In genomic region chr14:31968912-31969311, GRCh38 we compare ENCODE assay signal across 17 cellular contexts.
A peak's percentile ranks its signal among the peaks of the same experiment; 100 is the strongest.
DNase-seq lines count a peak whose midpoint lies in the region; ATAC-seq and TF ChIP-seq lines count a peak whose summit lies in the region.
"Had no signal": no experiment of that assay in that cellular context is flagged by ENCODE, and none has a peak within 500 bp of the region (broad histone marks: within the 10 kb centered on the region; RNA-seq: fewer than 3 reads in every experiment).

No MANE protein-coding gene starts in this region.

- H3K27ac Mint-ChIP-seq in nephron (peak overlapping the region; percentile 88 to 92 (median 89)), CD14-positive monocyte (no peak overlapping the region)
- H3K27ac Mint-ChIP-seq: activated CD4-positive, alpha-beta T cell treated with anti-CD3 and anti-CD28 coated beads, Interleukin-2, amount 10 ng/mL, durations not matched to agents 7 days and 5 days; natural killer cell treated with Interleukin-12 subunit alpha and Interleukin-12 subunit beta and Interleukin-15 and Interleukin-18, amount 100 ng/mL, for 72 hours; T-cell had no signal

- H2AFZ ChIP-seq in GM23248: no peak overlapping the region

- 23 to 32% methylated on average over 4 of the region's 4 CpGs for WGBS in GM23248 (ENCODE audit: low coverage in 1 of 2, low lambda C conversion rate in 2 of 2, missing lambda C conversion rate in 2 of 2), 2 experiments
- 51 to 60% methylated on average over 4 of the region's 4 CpGs for WGBS in sigmoid colon, 2 donors

- H3K9me3 Mint-ChIP-seq in nephron: peaks cover 23% of the 10 kb centered on the region
- H3K9me3 Mint-ChIP-seq in CD14-positive monocyte: peaks cover under 1 to 21% (median 7%) of the 10 kb centered on the region in 7 donors
- H3K9me3 Mint-ChIP-seq: natural killer cell treated with Interleukin-12 subunit alpha and Interleukin-12 subunit beta and Interleukin-15 and Interleukin-18, amount 100 ng/mL, for 72 hours had no signal

- in situ Hi-C loops in GM23248 (cut with MboI): no loop called here

- intact Hi-C loops in breast epithelium (cut with DNase I; ENCODE audit: low total_unique reads) (no loop called here), sigmoid colon (cut with DNase I) (no loop called here), CD14-positive monocyte (cut with micrococcal nuclease) (no loop called here)

- H3K36me3 Mint-ChIP-seq in nephron (ENCODE audit: low read depth) (peaks cover 4% of the 10 kb centered on the region), CD14-positive monocyte (no peaks in the 10 kb centered on the region)
- H3K36me3 Mint-ChIP-seq: natural killer cell treated with Interleukin-12 subunit alpha and Interleukin-12 subunit beta and Interleukin-15 and Interleukin-18, amount 100 ng/mL, for 72 hours; T-cell had no signal

- H3K27ac ChIP-seq in GM23248: no peak overlapping the region
- peak overlapping the region; percentile 83 to 97 for H3K27ac ChIP-seq in breast epithelium
- H3K27ac ChIP-seq in sigmoid colon: peak overlapping the region in 1 of 4 donors; percentile 25
- H3K27ac ChIP-seq: RWPE1 had no signal

- H3K27me3 ChIP-seq in GM23248 (replicated peaks; ENCODE audit: insufficient read depth) (no peaks in the 10 kb centered on the region), breast epithelium (no peaks in the 10 kb centered on the region), sigmoid colon (no peaks in the 10 kb centered on the region)

- H3K9me3 ChIP-seq in GM23248 (ENCODE audit: low read depth) (no peaks in the 10 kb centered on the region), breast epithelium (peaks cover under 1 to 4% of the 10 kb centered on the region in 2 donors), sigmoid colon (peaks cover 0 to 2% (median 0%) of the 10 kb centered on the region in 4 donors)

- no peak overlapping the region for H3K9ac ChIP-seq in GM23248

- H3K4me3 Mint-ChIP-seq in nephron: peak overlapping the region in 1 of 3 experiments; percentile 26
- H3K4me3 Mint-ChIP-seq in CD14-positive monocyte: no peak overlapping the region
- H3K4me3 Mint-ChIP-seq: activated CD4-positive, alpha-beta T cell treated with anti-CD3 and anti-CD28 coated beads, Interleukin-2, amount 10 ng/mL, durations not matched to agents 7 days and 5 days; natural killer cell treated with Interleukin-12 subunit alpha and Interleukin-12 subunit beta and Interleukin-15 and Interleukin-18, amount 100 ng/mL, for 72 hours; T-cell had no signal

- H3K4me1 ChIP-seq in GM23248 (ENCODE audit: insufficient read depth) (peaks cover 13% of the 10 kb centered on the region), breast epithelium (peaks cover 27 to 29% of the 10 kb centered on the region in 2 donors), sigmoid colon (peaks cover 0 to 4% (median 0%) of the 10 kb centered on the region in 4 donors)

- no peak overlapping the region for H3K4me3 ChIP-seq in GM23248
- H3K4me3 ChIP-seq in breast epithelium: peak overlapping the region in 1 of 3 donors; percentile 2
- no peak overlapping the region for H3K4me3 ChIP-seq in sigmoid colon

- no peak for TF ChIP-seq CTCF in breast epithelium (IDR thresholded peaks at IDR 0.05)
- TF ChIP-seq CTCF in nephron (IDR thresholded peaks at IDR 0.05; ENCODE audit: unreplicated experiment in 3 of 3): no peak
- no peak for TF ChIP-seq CTCF in sigmoid colon (IDR thresholded peaks at IDR 0.05)
- no peak for TF ChIP-seq CTCF in CD14-positive monocyte (IDR thresholded peaks at IDR 0.05)

- TF ChIP-seq POLR2A in breast epithelium (IDR thresholded peaks at IDR 0.05): no peak
- TF ChIP-seq POLR2A in sigmoid colon (IDR thresholded peaks at IDR 0.05): no peak

- TF ChIP-seq EP300 in sigmoid colon (IDR thresholded peaks at IDR 0.05): no peak

- H4K20me1 ChIP-seq in GM23248 (ENCODE audit: insufficient read depth): no peaks in the 10 kb centered on the region

- peaks cover 12% of the 10 kb centered on the region for H3F3A ChIP-seq in GM23248 (ENCODE audit: insufficient read depth)

- peaks cover 57% of the 10 kb centered on the region for H3K4me1 Mint-ChIP-seq in nephron
- peaks cover 5% of the 10 kb centered on the region for H3K4me1 Mint-ChIP-seq in CD14-positive monocyte

- no peaks in the 10 kb centered on the region for H3K27me3 Mint-ChIP-seq in nephron (ENCODE audit: low read depth)
- H3K27me3 Mint-ChIP-seq in CD14-positive monocyte (ENCODE audit: low read depth in 3 of 3): peaks cover 0 to 2% (median 0%) of the 10 kb centered on the region in 3 donors
- H3K27me3 Mint-ChIP-seq: activated CD4-positive, alpha-beta T cell treated with anti-CD3 and anti-CD28 coated beads, Interleukin-2, amount 10 ng/mL, durations not matched to agents 7 days and 5 days; natural killer cell treated with Interleukin-12 subunit alpha and Interleukin-12 subunit beta and Interleukin-15 and Interleukin-18, amount 100 ng/mL, for 72 hours; T-cell had no signal

- no peak for ATAC-seq in GM21423 (IDR thresholded peaks at IDR 0.05; ENCODE audit: unreplicated experiment)
- ATAC-seq: natural killer cell treated with Interleukin-12 subunit alpha and Interleukin-12 subunit beta and Interleukin-15 and Interleukin-18, amount 100 ng/mL, for 72 hours; T-cell had no signal

- H3K4me2 ChIP-seq in GM23248 (ENCODE audit: unreplicated experiment): no peak overlapping the region

- H3K36me3 ChIP-seq in GM23248 (ENCODE audit: low read depth) (no peaks in the 10 kb centered on the region), breast epithelium (no peaks in the 10 kb centered on the region), sigmoid colon (no peaks in the 10 kb centered on the region)

- H3K79me2 ChIP-seq in GM23248 (ENCODE audit: insufficient read depth): no peaks in the 10 kb centered on the region

- H3K9me2 ChIP-seq in GM23248 (ENCODE audit: insufficient read depth): no peaks in the 10 kb centered on the region

- DNase-seq in AG08395 (ENCODE audit: low spot score) (peak; percentile 20), GM23248 (peak; percentile 12), breast epithelium (ENCODE audit: low spot score in 2 of 2) (no peak), sigmoid colon (no peak), CD14-positive monocyte (ENCODE audit: low spot score) (no peak)
- DNase-seq: activated CD4-positive, alpha-beta T cell treated with anti-CD3 and anti-CD28 coated beads, Interleukin-2, amount 10 ng/mL, durations not matched to agents 7 days and 5 days; activated CD8-positive, alpha-beta memory T cell treated with anti-CD3 and anti-CD28 coated beads, Interleukin-2, amount 50 U/mL, for 48 hours; activated gamma-delta T cell; KBM-7; NCI-H1048; NCI-H2029; NCI-H510A; T-cell had no signal

Comparison
In these comparisons a context has a peak if more than half of its experiments do, and no peak if none do; other contexts are left out.
1. DNase-seq: peak in AG08395 (single experiment) and GM23248 (single experiment); none in breast epithelium (0 of 2), sigmoid colon (single experiment) and CD14-positive monocyte (single experiment).
2. H3K27ac Mint-ChIP-seq: peak in nephron (3 of 3); none in CD14-positive monocyte (0 of 7).